Comparison of ENCODE assay signal across 16 cellular contexts in genomic region chr15:77502379-77503095, GRCh38.
A peak's percentile ranks its signal among the peaks of the same experiment; 100 is the strongest.
DNase-seq lines count a peak whose midpoint lies in the region; FAIRE-seq and TF ChIP-seq lines count a peak whose summit lies in the region.
"Had no signal": no experiment of that assay in that cellular context is flagged by ENCODE, and none has a peak within 500 bp of the region (broad histone marks: within the 10 kb centered on the region; RNA-seq: fewer than 3 reads in every experiment).

No MANE protein-coding gene starts in this region.

- no peak overlapping the region for H2AK5ac ChIP-seq in trophoblast cell (ENCODE audit: low read length)

- no peak overlapping the region for H3K23ac ChIP-seq in trophoblast cell (ENCODE audit: low read length)

- peaks cover 16% of the 10 kb centered on the region; the same call in 1 of the 2 replicates for H3F3A ChIP-seq in PC-9 (ENCODE audit: insufficient read depth, low read depth)

- H3K27me3 ChIP-seq in Caco-2 (replicated peaks; ENCODE audit: control insufficient read depth, insufficient read depth, low read length) (no peaks in the 10 kb centered on the region), PC-9 (ENCODE audit: insufficient read depth, low read depth) (no peaks in the 10 kb centered on the region), dorsolateral prefrontal cortex (no peaks in the 10 kb centered on the region), trophoblast cell (ENCODE audit: insufficient read depth, low read length) (no peaks in the 10 kb centered on the region), H7 (ENCODE audit: control insufficient read depth, insufficient read depth, low read length) (no peaks in the 10 kb centered on the region)
- H3K27me3 ChIP-seq: BLaER1 treated with 17β-estradiol and CSF1 and Interleukin-3, amounts not matched to agents 10 nM and 100 nM had no signal

- intact Hi-C loops in Caco-2 (cut with micrococcal nuclease; ENCODE audit: unreplicated experiment): loop anchor here (2.0 kb wide), 2 partner anchors 24 to 40 kb away; no protein-coding TSS in a partner anchor
- intact Hi-C loops in PC-9 (cut with micrococcal nuclease; ENCODE audit: unreplicated experiment): no loop called here
- intact Hi-C loops in dorsolateral prefrontal cortex (cut with DNase I): no loop called here

- H3K4me1 ChIP-seq in Caco-2: peaks cover 17% of the 10 kb centered on the region
- peaks cover 55% of the 10 kb centered on the region for H3K4me1 ChIP-seq in PC-9 (replicated peaks; ENCODE audit: insufficient read depth)
- H3K4me1 ChIP-seq in trophoblast cell (ENCODE audit: control insufficient read depth in 1 of 2, insufficient read depth in 2 of 2, low read length in 2 of 2): peaks cover 32 to 41% of the 10 kb centered on the region in 2 experiments

- POLR2A ChIA-PET in Caco-2 (lab: Charles Lee): no interaction called here
- POLR2A ChIA-PET in PC-9 (lab: Charles Lee; ENCODE audit: unreplicated experiment): no interaction called here

- H3K9me3 ChIP-seq in Caco-2: no peaks in the 10 kb centered on the region
- H3K9me3 ChIP-seq in PC-9 (ENCODE audit: insufficient read depth, low read depth): no peaks in the 10 kb centered on the region
- H3K9me3 ChIP-seq in trophoblast cell (ENCODE audit: insufficient read depth, low read depth, low read length): no peaks in the 10 kb centered on the region
- H3K9me3 ChIP-seq: BLaER1 treated with 17β-estradiol and CSF1 and Interleukin-3, amounts not matched to agents 10 nM and 100 nM had no signal

- H3K36me3 Mint-ChIP-seq in Caco-2 (ENCODE audit: insufficient read depth, unreplicated experiment): peaks cover 14% of the 10 kb centered on the region

- peaks cover 30% of the 10 kb centered on the region for H3K4me1 Mint-ChIP-seq in Caco-2 (ENCODE audit: low read depth, unreplicated experiment)
- H3K4me1 Mint-ChIP-seq: CD4-positive, CD25-positive, alpha-beta regulatory T cell had no signal

- peak overlapping the region; percentile 80 for H3K27ac Mint-ChIP-seq in Caco-2 (ENCODE audit: unreplicated experiment)
- H3K27ac Mint-ChIP-seq: IgD-negative memory B cell had no signal

- peaks cover 20% of the 10 kb centered on the region for H3K79me1 ChIP-seq in trophoblast cell (ENCODE audit: low read length)

- H4K8ac ChIP-seq in trophoblast cell (ENCODE audit: low read depth, low read length): no peak overlapping the region

- H3K36me3 ChIP-seq in Caco-2 (ENCODE audit: control insufficient read depth, insufficient read depth, low read length) (no peaks in the 10 kb centered on the region; the same call in 1 of the 2 replicates), PC-9 (ENCODE audit: low read depth) (no peaks in the 10 kb centered on the region), trophoblast cell (ENCODE audit: control insufficient read depth in 1 of 2, insufficient read depth in 2 of 2, low read length in 2 of 2) (no peaks in the 10 kb centered on the region), H7 (replicated peaks; ENCODE audit: control insufficient read depth, insufficient read depth, low read length) (no peaks in the 10 kb centered on the region)

- no peak overlapping the region for H3K18ac ChIP-seq in trophoblast cell (ENCODE audit: low read length)

- H3K9ac ChIP-seq in trophoblast cell (ENCODE audit: low read length): no peak overlapping the region
- H3K9ac ChIP-seq: BLaER1 treated with 17β-estradiol and CSF1 and Interleukin-3, amounts not matched to agents 10 nM and 100 nM; GM23248 had no signal

- TF ChIP-seq CTCF in Caco-2 (IDR thresholded peaks at IDR 0.05; ENCODE audit: insufficient read depth in 1 of 2, low read depth in 1 of 2, low read length in 1 of 2, severe bottlenecking in 1 of 2, unreplicated experiment in 1 of 2): no peak
- no peak for TF ChIP-seq CTCF in PC-9 (conservative IDR thresholded peaks at IDR 0.05)
- no peak for TF ChIP-seq CTCF in dorsolateral prefrontal cortex (IDR thresholded peaks at IDR 0.05 in 54 of 56, conservative IDR thresholded peaks at IDR 0.05 in 2 of 56; ENCODE audit: low read depth in 1 of 56, partially characterized antibody in 56 of 56)

- WGBS in trophoblast cell (ENCODE audit: extremely low coverage, insufficient coverage, insufficient read length): no CpG with 5 or more reads among the region's 7 CpGs

- H4K12ac ChIP-seq in trophoblast cell (ENCODE audit: low read depth, low read length): no peak overlapping the region

- no TSS peak for BruUV-seq in Caco-2 (replicated peaks; lab: Mats Ljungman, UMichigan)
- no TSS peak for BruUV-seq in PC-9 (replicated peaks; lab: Mats Ljungman, UMichigan)

- CTCF ChIA-PET in Caco-2 (lab: Charles Lee) (interaction anchor here (3.1 kb wide), 1 partner anchor 41 kb away, joined by 14 read pairs; no protein-coding TSS in a partner anchor), PC-9 (lab: Charles Lee) (interaction anchor here (0.7 kb wide), 1 partner anchor 46 kb away, joined by 4 read pairs; no protein-coding TSS in a partner anchor)

- no peaks in the 10 kb centered on the region for H3K9me2 ChIP-seq in PC-9 (ENCODE audit: insufficient read depth)

- H3K14ac ChIP-seq in trophoblast cell (ENCODE audit: low read length): no peak overlapping the region

- H4K20me1 ChIP-seq in PC-9 (ENCODE audit: insufficient read depth): no peaks in the 10 kb centered on the region

- DNase-seq in Caco-2 (no peak), PC-9 (no peak), dorsolateral prefrontal cortex (no peak), trophoblast cell (no peak), NCI-H1092 treated with DMSO at 0.1 percent for 48 hours (lab: John Stamatoyannopoulos, UW) (no peak), H7 (no peak), urothelium cell line (ENCODE audit: low spot score) (no peak)
- DNase-seq: ACHN; CD4-positive, CD25-positive, alpha-beta regulatory T cell; DMS79; GM23248; H9 had no signal

- H3K4me3 ChIP-seq in Caco-2 (ENCODE audit: low read depth, low read length) (no peak overlapping the region), PC-9 (no peak overlapping the region), dorsolateral prefrontal cortex (no peak overlapping the region), trophoblast cell (ENCODE audit: low read depth, low read length) (no peak overlapping the region), H7 (ENCODE audit: insufficient read depth, low read depth, low read length) (no peak overlapping the region)
- H3K4me3 ChIP-seq: BLaER1 treated with 17β-estradiol and CSF1 and Interleukin-3, amounts not matched to agents 10 nM and 100 nM; GM12878; GM23248 had no signal

- H3K27me3 Mint-ChIP-seq in Caco-2 (ENCODE audit: insufficient read depth, unreplicated experiment): no peaks in the 10 kb centered on the region
- H3K27me3 Mint-ChIP-seq: CD4-positive, CD25-positive, alpha-beta regulatory T cell; IgD-negative memory B cell had no signal

- no peak overlapping the region for H2AFZ ChIP-seq in PC-9
- no peak overlapping the region for H2AFZ ChIP-seq in trophoblast cell (ENCODE audit: insufficient read depth, low read length, poor library complexity)
- H2AFZ ChIP-seq: GM23248 had no signal

- no peak overlapping the region for H3K4ac ChIP-seq in trophoblast cell (ENCODE audit: low read depth, low read length)

- H2BK5ac ChIP-seq in trophoblast cell (ENCODE audit: low read depth, low read length, poor library complexity): no peak overlapping the region

- peak overlapping the region; percentile 59 for H4K91ac ChIP-seq in trophoblast cell (ENCODE audit: low read depth, low read length)

- peak overlapping the region; percentile 30 for H3K4me3 Mint-ChIP-seq in Caco-2 (ENCODE audit: unreplicated experiment)
- H3K4me3 Mint-ChIP-seq: CD4-positive, CD25-positive, alpha-beta regulatory T cell; H9; IgD-negative memory B cell had no signal

- peak overlapping the region; percentile 42 for H3K4me2 ChIP-seq in PC-9
- no peak overlapping the region for H3K4me2 ChIP-seq in trophoblast cell (ENCODE audit: low read length)

- peak overlapping the region; percentile 38 for H2BK12ac ChIP-seq in trophoblast cell (ENCODE audit: low read length)

- H3K27ac ChIP-seq in PC-9 (peak overlapping the region; percentile 63), dorsolateral prefrontal cortex (peak overlapping the region in 30 of 59 donors; percentile 3 to 99 (median 46)), trophoblast cell (ENCODE audit: low read depth, low read length) (peak overlapping the region; percentile 18)
- H3K27ac ChIP-seq: BLaER1 treated with 17β-estradiol and CSF1 and Interleukin-3, amounts not matched to agents 10 nM and 100 nM; GM23248 had no signal

- H3K9me3 Mint-ChIP-seq in Caco-2 (ENCODE audit: unreplicated experiment): no peaks in the 10 kb centered on the region
- H3K9me3 Mint-ChIP-seq: CD4-positive, CD25-positive, alpha-beta regulatory T cell; H9; IgD-negative memory B cell had no signal

- H2BK120ac ChIP-seq in trophoblast cell (ENCODE audit: insufficient read depth, low read length, poor library complexity): peak overlapping the region; percentile 56

- no peaks in the 10 kb centered on the region for H3K79me2 ChIP-seq in PC-9 (ENCODE audit: low read depth)
- no peaks in the 10 kb centered on the region for H3K79me2 ChIP-seq in trophoblast cell (ENCODE audit: control insufficient read depth, insufficient read depth, low read length, poor library complexity)

- FAIRE-seq in urothelium cell line (lab: Jason Lieb, UNC): no peak
- FAIRE-seq: GM12878, GM18507 had no signal
